Comparison of ENCODE assay signal across 1 cellular context in the genomic region with DNA sequence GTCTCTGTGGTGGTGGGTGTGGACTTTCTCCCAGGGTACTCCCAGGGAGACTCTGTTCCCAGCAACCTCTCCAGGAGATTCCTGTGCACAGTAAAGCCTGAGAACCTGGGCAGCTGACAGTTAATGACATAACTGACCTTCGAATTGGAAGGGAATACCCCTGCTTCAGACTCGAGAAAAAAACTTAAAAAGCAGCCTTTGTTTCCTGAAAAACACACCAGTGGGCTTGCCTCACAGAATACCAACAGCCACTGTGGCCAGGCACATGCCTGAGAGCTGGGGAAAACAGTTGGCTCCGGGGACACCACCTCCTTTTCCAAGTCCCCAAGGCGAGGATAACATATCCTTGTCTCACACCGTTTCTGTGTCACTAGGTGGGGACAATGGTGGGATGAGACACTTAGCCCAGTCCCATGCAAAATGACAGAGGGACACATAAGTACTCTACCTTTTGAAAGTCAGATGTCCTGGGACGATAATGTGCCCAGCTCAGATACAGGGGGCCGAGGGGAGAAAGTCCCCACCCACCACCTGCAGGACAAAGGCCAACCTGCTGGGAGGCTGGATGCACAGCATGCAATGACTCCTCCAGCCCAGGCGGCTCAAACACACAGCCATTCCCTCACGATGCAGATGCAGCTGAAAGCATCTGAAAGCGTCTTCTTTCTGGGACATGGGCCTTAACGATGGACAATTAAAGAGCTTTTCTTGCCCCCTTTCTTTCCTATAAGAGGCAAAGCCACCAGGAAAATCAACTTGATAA.
A peak's percentile ranks its signal among the peaks of the same experiment; 100 is the strongest.
TF ChIP-seq lines count a peak whose summit lies in the region.

No MANE protein-coding gene starts in this region.

TF ChIP-seq in H1, 55 proteins besides CTCF, POLR2A, EP300 and RAD21:
- TF ChIP-seq, protein P1, sequence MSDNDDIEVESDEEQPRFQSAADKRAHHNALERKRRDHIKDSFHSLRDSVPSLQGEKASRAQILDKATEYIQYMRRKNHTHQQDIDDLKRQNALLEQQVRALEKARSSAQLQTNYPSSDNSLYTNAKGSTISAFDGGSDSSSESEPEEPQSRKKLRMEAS (IDR thresholded peaks at IDR 0.05) = 0 out of 2 replicates have a peak, but pooled peaks have one; percentile 19
- TF ChIP-seq ASH2L (IDR thresholded peaks at IDR 0.05; ENCODE audit: low read length) (no peak), CTBP2 (IDR thresholded peaks at IDR 0.05; ENCODE audit: borderline replicate concordance, insufficient read depth, insufficient read length, low read length) (peak; percentile 11)
